In the genomic region with DNA sequence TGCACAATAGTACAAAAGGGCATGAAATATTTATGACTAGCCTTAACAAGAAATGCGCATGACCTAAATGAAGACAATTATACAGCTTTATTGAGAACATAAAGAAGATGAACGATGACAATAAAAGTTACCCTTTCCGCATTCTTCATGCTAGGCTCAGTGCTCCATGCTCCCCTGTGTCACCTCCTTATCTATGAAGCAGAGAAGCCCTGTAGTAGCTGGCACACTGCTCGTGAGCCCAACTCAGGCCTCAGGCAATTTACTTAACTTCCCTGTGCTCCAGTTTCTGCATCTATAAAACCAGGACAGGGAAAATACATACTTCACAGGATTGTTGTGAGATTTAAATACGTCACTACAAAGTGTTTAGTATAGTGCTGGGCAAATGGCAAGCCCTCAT, we compare ENCODE assay signal across 15 cellular contexts. TPM values are rescaled to one million over a fixed set of nuclear protein-coding genes. Genes with fewer than 3 reads are reported as not detected.
DNase-seq lines count a peak whose midpoint lies in the region; ATAC-seq, FAIRE-seq and TF ChIP-seq lines count a peak whose summit lies in the region.
"Had no signal": no experiment of that assay in that cellular context is flagged by ENCODE, and none has a peak within 500 bp of the region (broad histone marks: within the 10 kb centered on the region; RNA-seq: fewer than 3 reads in every experiment).

No MANE protein-coding gene starts in this region.

- in situ Hi-C loops in IMR-90 (cut with MboI; ENCODE audit: low sequenced_read_pairs) (no loop called here), GM23248 (cut with MboI) (no loop called here)

- H2AK9ac ChIP-seq in IMR-90 (replicated peaks; ENCODE audit: low read depth, low read length, poor library complexity) = no peak overlapping the region

- H2BK120ac ChIP-seq in IMR-90 (ENCODE audit: low read depth, low read length) = no peak overlapping the region

- no peak overlapping the region for H3K18ac ChIP-seq in IMR-90 (ENCODE audit: low read depth, low read length)

- no peak overlapping the region for H3K56ac ChIP-seq in IMR-90 (ENCODE audit: extremely low read depth, insufficient read depth, low read length)

- CTCF ChIA-PET in IMR-90 (lab: Yijun Ruan, JAX) = no interaction called here
- CTCF ChIA-PET in CD8-positive, alpha-beta T cell (lab: Charles Lee) = interaction anchor here (1.2 kb wide), 1 partner anchor 49 kb away, joined by 3 read pairs; no protein-coding TSS in a partner anchor

- no peaks in the 10 kb centered on the region for H3K9me3 Mint-ChIP-seq in CD8-positive, alpha-beta T cell

- H2AK5ac ChIP-seq in IMR-90 (ENCODE audit: low read depth, low read length) = no peak overlapping the region

- no peak overlapping the region for H4K91ac ChIP-seq in IMR-90 (ENCODE audit: insufficient read depth, low read depth, low read length)

- POLR2A ChIA-PET in IMR-90 (lab: Charles Lee; ENCODE audit: unreplicated experiment) = no interaction called here
- POLR2A ChIA-PET in CD8-positive, alpha-beta T cell (lab: Charles Lee) = interaction anchor here (0.8 kb wide), 1 partner anchor 13 kb away, joined by 3 read pairs; no protein-coding TSS in a partner anchor

- no peaks in the 10 kb centered on the region for H3K9me3 ChIP-seq in IMR-90 (ENCODE audit: control insufficient read depth, insufficient read depth, low read length)
- no peaks in the 10 kb centered on the region for H3K9me3 ChIP-seq in small intestine (ENCODE audit: control insufficient read depth, low read depth)
- H3K9me3 ChIP-seq in GM23248 (ENCODE audit: low read depth) = no peaks in the 10 kb centered on the region
- H3K9me3 ChIP-seq in CD8-positive, alpha-beta T cell (ENCODE audit: low read length) = no peaks in the 10 kb centered on the region
- H3K9me3 ChIP-seq in pancreas = no peaks in the 10 kb centered on the region

- H3K27me3 ChIP-seq in IMR-90 (ENCODE audit: control insufficient read depth, insufficient read depth, low read length) (no peaks in the 10 kb centered on the region), small intestine (ENCODE audit: control insufficient read depth in 2 of 2, insufficient read depth in 2 of 2, low read length in 2 of 2) (no peaks in the 10 kb centered on the region), GM23248 (replicated peaks; ENCODE audit: insufficient read depth) (no peaks in the 10 kb centered on the region), pancreas (no peaks in the 10 kb centered on the region)
- no peaks in the 10 kb centered on the region for H3K27me3 ChIP-seq in CD8-positive, alpha-beta T cell (ENCODE audit: insufficient read depth, low read length)

- H3K36me3 Mint-ChIP-seq in CD8-positive, alpha-beta T cell = no peaks in the 10 kb centered on the region

- no peak overlapping the region for H3K4ac ChIP-seq in IMR-90 (ENCODE audit: low read depth, low read length)

- ATAC-seq in IMR-90 (ENCODE audit: low read depth) (no peak), left colon (peak; percentile 96), pancreas (no peak)
- no peak for ATAC-seq in CD8-positive, alpha-beta T cell
- ATAC-seq: HepG2 had no signal

- H2BK15ac ChIP-seq in IMR-90 (ENCODE audit: low read depth, low read length) = 0 out of 3 replicates have a peak overlapping the region, but pooled peaks have one; percentile 62

- H2BK20ac ChIP-seq in IMR-90 (ENCODE audit: low read depth, low read length) = no peak overlapping the region

- no peaks in the 10 kb centered on the region for H3K27me3 Mint-ChIP-seq in CD8-positive, alpha-beta T cell (ENCODE audit: low read depth)

- TF ChIP-seq POLR2A in IMR-90 (IDR thresholded peaks at IDR 0.05; ENCODE audit: low read depth, low read length) = no peak

- H3K9ac ChIP-seq in IMR-90 (ENCODE audit: low read depth, low read length) = no peak overlapping the region
- no peak overlapping the region for H3K9ac ChIP-seq in GM23248

- peaks cover 0 to under 1% of the 10 kb centered on the region in 2 experiments; a peak in 1 of 4 replicates for H3K79me1 ChIP-seq in IMR-90 (ENCODE audit: low read depth in 1 of 2, low read length in 2 of 2)

- H3K23ac ChIP-seq in IMR-90 (ENCODE audit: low read depth, low read length) = no peak overlapping the region

- H3K27ac Mint-ChIP-seq in CD8-positive, alpha-beta T cell = no peak overlapping the region

- dilution Hi-C loops in IMR-90 (cut with HindIII; ENCODE audit: low sequenced_read_pairs, unreplicated experiment) = no loop called here

- no TSS peak for BruUV-seq in IMR-90 (replicated peaks; lab: Mats Ljungman, UMichigan)

- no peak overlapping the region for H2BK5ac ChIP-seq in IMR-90 (ENCODE audit: low read depth, low read length, poor library complexity, severe bottlenecking)

- H3K9me2 ChIP-seq in GM23248 (ENCODE audit: insufficient read depth) = 0 out of 2 replicates have a peak, but pooled peaks cover 4% of the 10 kb centered on the region

- H4K8ac ChIP-seq in IMR-90 (ENCODE audit: low read depth in 2 of 2, low read length in 2 of 2) = no peak overlapping the region

- H3K4me3 Mint-ChIP-seq in CD8-positive, alpha-beta T cell = no peak overlapping the region

- H3K36me3 ChIP-seq in IMR-90 (ENCODE audit: control insufficient read depth, insufficient read depth, low read length) (no peaks in the 10 kb centered on the region), small intestine (ENCODE audit: control insufficient read depth in 2 of 2, insufficient read depth in 2 of 2, low read length in 2 of 2) (no peaks in the 10 kb centered on the region), GM23248 (ENCODE audit: low read depth) (no peaks in the 10 kb centered on the region), pancreas (no peaks in the 10 kb centered on the region)
- no peaks in the 10 kb centered on the region for H3K36me3 ChIP-seq in CD8-positive, alpha-beta T cell (ENCODE audit: insufficient read depth, low read length)

- DNase-seq in IMR-90 = no peak
- DNase-seq in left colon = peak; percentile 47 to 83
- peak; percentile 93 for DNase-seq in small intestine
- no peak for DNase-seq in GM23248
- no peak for DNase-seq in CD8-positive, alpha-beta T cell
- DNase-seq in pancreas = no peak
- DNase-seq: DMS 273 treated with DMSO at 0.1 percent for 48 hours, GOT3, NCI-H146, NCI-H2081 treated with DMSO at 0.1 percent for 48 hours, NCI-H446, NCI-H748 treated with DMSO at 0.1 percent for 48 hours, PC-9 had no signal

- no peaks in the 10 kb centered on the region for H3K79me2 ChIP-seq in GM23248 (ENCODE audit: insufficient read depth)

- H3K4me2 ChIP-seq in IMR-90 (ENCODE audit: low read depth, low read length) (no peak overlapping the region), GM23248 (ENCODE audit: unreplicated experiment) (no peak overlapping the region)
- H3K4me2 ChIP-seq: PC-9 had no signal

- no peak overlapping the region for H4K5ac ChIP-seq in IMR-90 (ENCODE audit: low read depth, low read length)

- H4K20me1 ChIP-seq in IMR-90 (ENCODE audit: insufficient read depth, low read length) = no peaks in the 10 kb centered on the region
- H4K20me1 ChIP-seq in GM23248 (ENCODE audit: insufficient read depth) = no peaks in the 10 kb centered on the region

- peaks cover 20% of the 10 kb centered on the region for H3F3A ChIP-seq in GM23248 (ENCODE audit: insufficient read depth)

- H3K4me1 ChIP-seq in IMR-90 (ENCODE audit: control insufficient read depth, insufficient read depth, low read length) (peaks cover 4% of the 10 kb centered on the region), small intestine (ENCODE audit: control insufficient read depth in 2 of 2, insufficient read depth in 1 of 2, low read depth in 1 of 2, low read length in 1 of 2) (peaks cover 5 to 6% of the 10 kb centered on the region in 2 donors), GM23248 (ENCODE audit: insufficient read depth) (peaks cover 4% of the 10 kb centered on the region), pancreas (peaks cover 0 to 3% (median 0%) of the 10 kb centered on the region in 3 donors)
- peaks cover 10% of the 10 kb centered on the region for H3K4me1 ChIP-seq in CD8-positive, alpha-beta T cell (ENCODE audit: insufficient read depth, low read length)

- H3K14ac ChIP-seq in IMR-90 (replicated peaks; ENCODE audit: low read depth, low read length) = no peak overlapping the region

- no peak overlapping the region for H2AFZ ChIP-seq in IMR-90 (replicated peaks; ENCODE audit: low read length, poor library complexity)
- H2AFZ ChIP-seq in GM23248 = no peak overlapping the region
- H2AFZ ChIP-seq: PC-9 had no signal

- peaks cover 17% of the 10 kb centered on the region for H3K4me1 Mint-ChIP-seq in CD8-positive, alpha-beta T cell (ENCODE audit: low read depth)

- intact Hi-C loops in IMR-90 (cut with micrococcal nuclease) (no loop called here), left colon (cut with DNase I, micrococcal nuclease) (no loop called here), pancreas (cut with DNase I) (no loop called here)
- intact Hi-C loops in CD8-positive, alpha-beta T cell (cut with DNase I, micrococcal nuclease) = loop anchor here in 1 of 2 experiments (2.0 kb wide), 1 partner anchor 21 kb away; no protein-coding TSS in a partner anchor

- no peak overlapping the region for H3K4me3 ChIP-seq in IMR-90 (ENCODE audit: insufficient read depth, low read depth, low read length)
- H3K4me3 ChIP-seq in small intestine (ENCODE audit: low read depth in 1 of 2, low read length in 2 of 2) = no peak overlapping the region
- H3K4me3 ChIP-seq in GM23248 = no peak overlapping the region
- H3K4me3 ChIP-seq in CD8-positive, alpha-beta T cell (ENCODE audit: low read depth, low read length) = no peak overlapping the region
- no peak overlapping the region for H3K4me3 ChIP-seq in pancreas
- H3K4me3 ChIP-seq: PC-9 had no signal

- no peak for TF ChIP-seq CTCF in IMR-90 (conservative IDR thresholded peaks at IDR 0.05; ENCODE audit: low read depth, low read length)
- no peak for TF ChIP-seq CTCF in VCaP (conservative IDR thresholded peaks at IDR 0.05)
- TF ChIP-seq CTCF in CD8-positive, alpha-beta T cell (IDR thresholded peaks at IDR 0.05) = no peak
- no peak for TF ChIP-seq CTCF in pancreas (IDR thresholded peaks at IDR 0.05)

- H3K27ac ChIP-seq in IMR-90 (ENCODE audit: insufficient read depth, low read length) (no peak overlapping the region), VCaP (peak overlapping the region; percentile 32), small intestine (ENCODE audit: low read depth in 1 of 2, low read length in 1 of 2) (peak overlapping the region in 1 of 2 donors; percentile 48), GM23248 (no peak overlapping the region), pancreas (no peak overlapping the region)
- no peak overlapping the region for H3K27ac ChIP-seq in CD8-positive, alpha-beta T cell (ENCODE audit: low read depth, low read length)
- H3K27ac ChIP-seq: PC-9 had no signal

- TF ChIP-seq RAD21 in IMR-90 (IDR thresholded peaks at IDR 0.05; ENCODE audit: low read length) = no peak

- 0 out of 2 replicates have a peak, but pooled peaks cover 2% of the 10 kb centered on the region for H3K9me1 ChIP-seq in IMR-90 (ENCODE audit: insufficient read depth, low read length)

- no CpG with 5 or more reads among the region's 5 CpGs for WGBS in IMR-90 (ENCODE audit: extremely low coverage in 2 of 2, insufficient read length in 1 of 2), 2 experiments
- 24 to 65% (median 45%) methylated on average over 5 of the region's 5 CpGs for WGBS in small intestine, 3 donors
- WGBS in GM23248 (ENCODE audit: low coverage in 1 of 2, low lambda C conversion rate in 2 of 2, missing lambda C conversion rate in 2 of 2), 2 experiments = 87% methylated on average over 5 of the region's 5 CpGs
- WGBS in pancreas, 2 donors = 89% methylated on average over 5 of the region's 5 CpGs

- FAIRE-seq in small intestine (lab: Jason Lieb, UNC) (no peak), pancreas (lab: Jason Lieb, UNC) (no peak)

RNA-seq across cellular contexts. Expression of a gene that starts 34.5 kb away (rescaled TPM):
- total RNA-seq in IMR-90 (2012; rRNA removed) (57.7 and 141 TPM in 2 replicates), left colon (10 to 100 TPM; 19.0 to 28.0 TPM), pancreas (10 to 100 TPM in 2 of 6 donors, 1 to 10 TPM in 4; 2.9 to 12.8 (median 6.2) TPM)
- polyA plus RNA-seq in IMR-90 (2012; rRNA removed) (46.3 and 73.3 TPM in 2 replicates), small intestine (10 to 100 TPM; 14.4 to 44.7 (median 33.0) TPM), GM23248 (2016; fragmentation: Nextera tagmentation; extraction: Ambion mirVana) (120 and 148 TPM in 2 replicates), pancreas (1 to 10 TPM; 4.3 to 5.0 TPM)
- 8.2 and 11.9 TPM in 2 replicates for polyA plus RNA-seq in IMR-90 (2012; cell fraction: cytosol; rRNA removed)
- polyA plus RNA-seq in IMR-90 (2012; cell fraction: nucleus; rRNA removed; ENCODE audit: low replicate concordance) = 124 and 666 TPM in 2 replicates
- total RNA-seq in GM23248 (2014; rRNA removed; shearing (Covaris generic)) = 121 and 124 TPM in 2 replicates
- total RNA-seq in CD8-positive, alpha-beta T cell = 10 to 100 TPM; 17.5 to 21.1 TPM

Comparison
In these comparisons a context has a peak if more than half of its experiments do, and no peak if none do; other contexts are left out.
1. DNase-seq: peak in left colon (2 of 2) and small intestine (single experiment); none in IMR-90 (single experiment), GM23248 (single experiment), CD8-positive, alpha-beta T cell (0 of 7) and pancreas (0 of 6).